8 cellular contexts compared by ENCODE assay signal in genomic region chr1:170074250-170075157, GRCh38. TPM values are rescaled to one million over a fixed set of nuclear protein-coding genes. Genes with fewer than 3 reads are reported as not detected.
DNase-seq lines count a peak whose midpoint lies in the region; ATAC-seq and TF ChIP-seq lines count a peak whose summit lies in the region.

TSS of gene KIFAP3 (minus strand) at chr1:170074695. CDS start at chr1:170074467, 228 bp downstream.

- H3K4me3 Mint-ChIP-seq in activated CD4-positive, alpha-beta T cell treated with anti-CD3 and anti-CD28 coated beads for 36 hours: peak within 1 kb of the TSS; percentile 96

- H3K27ac ChIP-seq in cingulate gyrus (ENCODE audit: low read depth, low read length): peak within 1 kb of the TSS; percentile 83

- ATAC-seq in HG03439 (IDR thresholded peaks at IDR 0.05; ENCODE audit: unreplicated experiment): peak; percentile 100
- peak; percentile 99 for ATAC-seq in activated CD4-positive, alpha-beta T cell treated with anti-CD3 and anti-CD28 coated beads for 36 hours

- TF ChIP-seq POLR2A in GM19099 (IDR thresholded peaks at IDR 0.05; ENCODE audit: extremely low read depth, insufficient read length, low read depth): peak; percentile 71

- peak; percentile 98 for DNase-seq in Ammon's horn (ENCODE audit: low spot score)
- peak; percentile 98 for DNase-seq in NCI-H510A treated with DMSO at 0.1 percent for 48 hours (lab: John Stamatoyannopoulos, UW)
- peak; percentile 98 for DNase-seq in activated CD4-positive, alpha-beta T cell treated with anti-CD3 and anti-CD28 coated beads for 36 hours
- DNase-seq in kidney glomerular epithelial cell (lab: John Stamatoyannopoulos, UW): peak; percentile 94
- DNase-seq in stimulated activated CD4-positive, alpha-beta T cell treated with anti-CD3 and anti-CD28 coated beads, Interleukin-1b, Interleukin-23, amount 100 ng/mL, for 24 hours (ENCODE audit: low read depth in 4 of 4, low spot score in 1 of 4): peak; percentile 76 to 93 (median 88)

- H3K36me3 Mint-ChIP-seq in activated CD4-positive, alpha-beta T cell treated with anti-CD3 and anti-CD28 coated beads for 36 hours (ENCODE audit: low read depth): no peaks in the 10 kb centered on the region

- POLR2A ChIA-PET in activated CD4-positive, alpha-beta T cell treated with anti-CD3 and anti-CD28 coated beads for 36 hours (lab: Charles Lee): interaction anchor here (0.5 to 1.0 kb wide), 2 partner anchors 183 to 1239 kb away, joined by 3 to 6 read pairs; partner anchors contain the start of gene FMO4

- CTCF ChIA-PET in activated CD4-positive, alpha-beta T cell treated with anti-CD3 and anti-CD28 coated beads for 36 hours (lab: Charles Lee): interaction anchor here (0.7 to 1.3 kb wide), 6 partner anchors 9 to 203 kb away, joined by 3 to 5 read pairs (median 4); no protein-coding TSS in a partner anchor

- H3K27ac Mint-ChIP-seq in activated CD4-positive, alpha-beta T cell treated with anti-CD3 and anti-CD28 coated beads for 36 hours: peak within 1 kb of the TSS; percentile 87

- H3K9me3 Mint-ChIP-seq in activated CD4-positive, alpha-beta T cell treated with anti-CD3 and anti-CD28 coated beads for 36 hours (ENCODE audit: low read depth): peaks cover 8% of the 10 kb centered on the region

- peaks cover 43% of the 10 kb centered on the region for H3K4me1 Mint-ChIP-seq in activated CD4-positive, alpha-beta T cell treated with anti-CD3 and anti-CD28 coated beads for 36 hours

- H3K27me3 Mint-ChIP-seq in activated CD4-positive, alpha-beta T cell treated with anti-CD3 and anti-CD28 coated beads for 36 hours: no peaks in the 10 kb centered on the region

- intact Hi-C loops in activated CD4-positive, alpha-beta T cell treated with anti-CD3 and anti-CD28 coated beads for 36 hours (cut with DNase I, micrococcal nuclease): loop anchor here (1.0 to 10.0 kb wide), 10 partner anchors 180 to 1240 kb away; partner anchors contain the start of genes GORAB (in 2 of the 2), METTL18 (in 2 of the 2), BLZF1 (in 1 of the 2) and FMO4 (in 1 of the 2)

RNA-seq across cellular contexts. Expression of gene KIFAP3, which starts in this region (rescaled TPM):
- total RNA-seq in activated CD4-positive, alpha-beta T cell treated with anti-CD3 and anti-CD28 coated beads for 36 hours: 10 to 100 TPM; 10.9 to 11.5 TPM

Comparison
In these comparisons a context has a peak if more than half of its experiments do, and no peak if none do; other contexts are left out.
1. Peak in every context shown above with its lines: DNase-seq, ATAC-seq and H3K27ac ChIP-seq.